ENCODE assay signal across 8 cellular contexts in the genomic region with DNA sequence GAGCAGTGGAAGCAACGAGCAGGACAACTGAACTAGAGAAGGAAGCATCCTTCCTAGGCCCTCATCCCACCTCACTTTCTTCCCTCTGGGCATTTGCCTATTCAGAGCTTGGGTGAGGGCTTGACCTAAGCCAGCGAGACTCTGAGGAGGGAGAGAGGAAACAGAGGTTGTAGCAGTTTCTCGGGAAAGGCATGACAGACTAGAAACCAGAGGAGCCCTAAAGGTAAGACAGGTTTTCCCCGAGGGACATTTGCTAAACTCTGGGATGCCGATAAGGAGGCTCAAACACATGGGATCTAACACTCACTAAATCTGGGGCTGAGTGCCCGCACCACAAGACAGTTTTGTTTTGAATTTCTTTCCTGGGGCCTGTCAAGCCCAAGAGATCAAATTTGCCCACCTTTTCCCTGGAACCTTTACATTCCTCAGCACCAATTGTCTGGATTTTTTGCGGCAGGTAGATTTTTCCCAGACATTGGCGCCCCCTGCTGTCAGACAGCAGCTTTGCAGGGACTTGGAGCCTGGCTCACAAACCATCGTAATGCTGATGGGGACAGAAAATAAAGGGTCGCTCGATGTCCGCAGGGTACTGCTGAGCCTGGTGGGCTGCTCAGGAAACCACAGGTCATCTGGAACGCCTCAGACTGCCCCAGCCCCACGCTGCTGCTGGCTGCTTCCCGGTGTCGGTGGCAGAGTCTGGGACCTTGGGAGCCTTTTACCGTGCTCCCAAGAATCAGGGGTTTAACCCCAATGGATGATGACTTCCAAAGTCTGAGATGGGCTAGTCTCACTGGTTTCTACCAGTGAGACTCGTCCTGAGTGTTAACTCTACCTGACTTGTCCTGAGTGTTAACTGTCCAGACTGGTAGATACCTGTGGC. TPM values are rescaled to one million over a fixed set of nuclear protein-coding genes. Genes with fewer than 3 reads are reported as not detected.
DNase-seq lines count a peak whose midpoint lies in the region; ATAC-seq and TF ChIP-seq lines count a peak whose summit lies in the region.

No MANE protein-coding gene starts in this region.

- peaks cover 2% of the 10 kb centered on the region for H3K4me1 Mint-ChIP-seq in activated CD8-positive, alpha-beta T cell treated with anti-CD3 and anti-CD28 coated beads, Interleukin-2, amount 10 ng/mL, durations not matched to agents 7 days and 5 days (ENCODE audit: low read depth)

- H3K79me2 ChIP-seq in DND-41 (ENCODE audit: insufficient read depth, low read length): no peaks in the 10 kb centered on the region

- H3K27ac ChIP-seq in DND-41 (ENCODE audit: low read length): no peak overlapping the region
- H3K27ac ChIP-seq in aorta (ENCODE audit: low read depth in 1 of 2, low read length in 2 of 2): no peak overlapping the region

- WGBS in aorta, 2 donors: 25 to 27% methylated on average over 18 of the region's 18 CpGs

- H4K20me1 ChIP-seq in DND-41 (ENCODE audit: insufficient read depth, low read length): no peaks in the 10 kb centered on the region

- no peaks in the 10 kb centered on the region for H3K9me3 ChIP-seq in DND-41 (ENCODE audit: insufficient read depth, low read length, severe bottlenecking)
- H3K9me3 ChIP-seq in aorta (ENCODE audit: control insufficient read depth, low read length): no peaks in the 10 kb centered on the region

- no peak overlapping the region for H3K27ac Mint-ChIP-seq in activated CD8-positive, alpha-beta T cell treated with anti-CD3 and anti-CD28 coated beads, Interleukin-2, amount 10 ng/mL, durations not matched to agents 7 days and 5 days

- H3K9ac ChIP-seq in DND-41 (ENCODE audit: low read depth, low read length): no peak overlapping the region

- H3K27me3 ChIP-seq in DND-41 (ENCODE audit: insufficient read depth, low read length, poor library complexity) (no peaks in the 10 kb centered on the region), aorta (ENCODE audit: control insufficient read depth in 1 of 2, insufficient read depth in 2 of 2, low read length in 1 of 2) (no peaks in the 10 kb centered on the region)

- no peaks in the 10 kb centered on the region for H3K4me1 ChIP-seq in DND-41 (ENCODE audit: insufficient read depth, low read length)
- H3K4me1 ChIP-seq in aorta (ENCODE audit: control insufficient read depth in 1 of 2, insufficient read depth in 2 of 2, low read length in 2 of 2): no peaks in the 10 kb centered on the region

- peak; percentile 95 for TF ChIP-seq CTCF in DND-41 (IDR thresholded peaks at IDR 0.05; ENCODE audit: borderline replicate concordance, extremely low read depth, low read length, poor library complexity, severe bottlenecking)
- TF ChIP-seq CTCF in omental fat pad (IDR thresholded peaks at IDR 0.05): peak in 2 of 3 donors; percentile 16 to 73

- H3K27me3 Mint-ChIP-seq in activated CD8-positive, alpha-beta T cell treated with anti-CD3 and anti-CD28 coated beads, Interleukin-2, amount 10 ng/mL, durations not matched to agents 7 days and 5 days (ENCODE audit: low read depth): peaks cover 1% of the 10 kb centered on the region

- H3K4me2 ChIP-seq in DND-41 (ENCODE audit: insufficient read depth, low read length): no peak overlapping the region

- intact Hi-C loops in aorta (cut with DNase I): loop anchor here (1.0 to 2.0 kb wide), 2 partner anchors 133 to 134 kb away; no protein-coding TSS in a partner anchor

- CTCF ChIA-PET in activated CD8-positive, alpha-beta T cell treated with anti-CD3 and anti-CD28 coated beads, Interleukin-2, amount 10 ng/mL, durations not matched to agents 7 days and 5 days (lab: Charles Lee): interaction anchor here (0.7 to 4.4 kb wide), 24 partner anchors 10 to 830 kb away, joined by 3 to 41 read pairs (median 4); a partner anchor contains a TSS

- H3K4me3 ChIP-seq in DND-41 (ENCODE audit: low read depth in 1 of 2, low read length in 2 of 2): no peak overlapping the region
- H3K4me3 ChIP-seq in aorta (ENCODE audit: low read length in 2 of 2): no peak overlapping the region

- H3K36me3 ChIP-seq in DND-41 (ENCODE audit: insufficient read depth, low read length) (no peaks in the 10 kb centered on the region), aorta (ENCODE audit: control insufficient read depth in 1 of 2, insufficient read depth in 2 of 2, low read length in 1 of 2) (no peaks in the 10 kb centered on the region)

- no peak overlapping the region for H3K4me3 Mint-ChIP-seq in activated CD8-positive, alpha-beta T cell treated with anti-CD3 and anti-CD28 coated beads, Interleukin-2, amount 10 ng/mL, durations not matched to agents 7 days and 5 days

- ATAC-seq in DND-41 (ENCODE audit: insufficient read depth, low read depth) (peak; percentile 56; the same call in 2 of the 3 replicates), esophagus mucosa (peak; percentile 37), omental fat pad (ENCODE audit: low FRiP score) (no peak), aorta (ENCODE audit: low FRiP score) (peak; percentile 81), GM21367 (IDR thresholded peaks at IDR 0.05; ENCODE audit: unreplicated experiment) (no peak), GM21423 (IDR thresholded peaks at IDR 0.05; ENCODE audit: unreplicated experiment) (no peak)
- ATAC-seq in activated CD8-positive, alpha-beta T cell treated with anti-CD3 and anti-CD28 coated beads, Interleukin-2, amount 10 ng/mL, durations not matched to agents 7 days and 5 days: peak; percentile 33

- peaks cover 2% of the 10 kb centered on the region for H3K36me3 Mint-ChIP-seq in activated CD8-positive, alpha-beta T cell treated with anti-CD3 and anti-CD28 coated beads, Interleukin-2, amount 10 ng/mL, durations not matched to agents 7 days and 5 days (ENCODE audit: low read depth)

- POLR2A ChIA-PET in activated CD8-positive, alpha-beta T cell treated with anti-CD3 and anti-CD28 coated beads, Interleukin-2, amount 10 ng/mL, durations not matched to agents 7 days and 5 days (lab: Charles Lee): interaction anchor here (1.1 kb wide), 1 partner anchor 78 kb away, joined by 4 read pairs; no protein-coding TSS in a partner anchor

- H3K9me3 Mint-ChIP-seq in activated CD8-positive, alpha-beta T cell treated with anti-CD3 and anti-CD28 coated beads, Interleukin-2, amount 10 ng/mL, durations not matched to agents 7 days and 5 days (ENCODE audit: insufficient read depth): no peaks in the 10 kb centered on the region

- H2AFZ ChIP-seq in DND-41 (ENCODE audit: low read depth, low read length): no peak overlapping the region

- peak; percentile 47 for DNase-seq in DND-41
- DNase-seq in Kasumi-1 (lab: John Stamatoyannopoulos, UW): peak; percentile 10 to 20
- peak; percentile 53 for DNase-seq in activated CD8-positive, alpha-beta T cell treated with anti-CD3 and anti-CD28 coated beads, Interleukin-2, amount 10 ng/mL, durations not matched to agents 7 days and 5 days
- no peak for DNase-seq in omental fat pad (ENCODE audit: low spot score)
- DNase-seq in aorta: peak in 1 of 2 donors; percentile 81

RNA-seq across cellular contexts. Expression of a gene that starts 23.4 kb away (rescaled TPM):
- total RNA-seq in activated CD8-positive, alpha-beta T cell treated with anti-CD3 and anti-CD28 coated beads, Interleukin-2, amount 10 ng/mL, durations not matched to agents 7 days and 5 days: under 1 TPM; 0.31 to 0.84 TPM
- 0.68 TPM for total RNA-seq in esophagus mucosa
- 1 to 10 TPM; 2.8 to 7.8 (median 5.6) TPM for total RNA-seq in omental fat pad
- 10 to 100 TPM; 49.5 to 83.0 TPM for total RNA-seq in aorta
- polyA plus RNA-seq in aorta: 10 to 100 TPM; 26.2 to 29.4 TPM

Comparison
In these comparisons a context has a peak if more than half of its experiments do, and no peak if none do; other contexts are left out.
1. ATAC-seq: peak in DND-41 (single experiment), activated CD8-positive, alpha-beta T cell treated with anti-CD3 and anti-CD28 coated beads, Interleukin-2, amount 10 ng/mL, durations not matched to agents 7 days and 5 days (single experiment), esophagus mucosa (single experiment) and aorta (single experiment); none in omental fat pad (single experiment), GM21367 (single experiment) and GM21423 (single experiment).
2. RNA of a gene that starts 23.4 kb away (total RNA-seq): 49.5 to 83.0 TPM in aorta; 2.8 to 7.8 TPM in omental fat pad, 0.31 to 0.84 TPM in activated CD8-positive, alpha-beta T cell treated with anti-CD3 and anti-CD28 coated beads, Interleukin-2, amount 10 ng/mL, durations not matched to agents 7 days and 5 days and 0.68 TPM in esophagus mucosa (single experiment); every median in the first group is over 4 times any median in the second.